9 cellular contexts compared by ENCODE assay signal in genomic region chr11:64970731-64971151, GRCh38. TPM values are rescaled to one million over a fixed set of nuclear protein-coding genes. Genes with fewer than 3 reads are reported as not detected.
DNase-seq lines count a peak whose midpoint lies in the region; ATAC-seq and TF ChIP-seq lines count a peak whose summit lies in the region.
"Had no signal": no experiment of that assay in that cellular context is flagged by ENCODE, and none has a peak within 500 bp of the region (broad histone marks: within the 10 kb centered on the region; RNA-seq: fewer than 3 reads in every experiment).

No MANE protein-coding gene starts in this region.

- POLR2A ChIA-PET in activated naive CD8-positive, alpha-beta T cell treated with anti-CD3 and anti-CD28 coated beads, Interleukin-2, amount 10 ng/mL, durations not matched to agents 7 days and 5 days (lab: Charles Lee) = interaction anchor here (0.7 kb wide), 1 partner anchor 576 kb away, joined by 3 read pairs; no protein-coding TSS in a partner anchor

- TF ChIP-seq CTCF in RWPE2 (IDR thresholded peaks at IDR 0.05; ENCODE audit: poor library complexity, severe bottlenecking) = no peak

- no peaks in the 10 kb centered on the region for H3K9me3 Mint-ChIP-seq in activated naive CD8-positive, alpha-beta T cell treated with anti-CD3 and anti-CD28 coated beads, Interleukin-2, amount 10 ng/mL, durations not matched to agents 7 days and 5 days

- peak overlapping the region; percentile 35 for H3K4me3 Mint-ChIP-seq in activated naive CD8-positive, alpha-beta T cell treated with anti-CD3 and anti-CD28 coated beads, Interleukin-2, amount 10 ng/mL, durations not matched to agents 7 days and 5 days
- H3K4me3 Mint-ChIP-seq: GM23338 had no signal

- no peak overlapping the region for H3K4me3 ChIP-seq in RWPE2 (ENCODE audit: severe bottlenecking)

- peak; percentile 68 for DNase-seq in RWPE2 (ENCODE audit: low spot score)
- DNase-seq in activated naive CD8-positive, alpha-beta T cell treated with anti-CD3 and anti-CD28 coated beads, Interleukin-2, amount 10 ng/mL, durations not matched to agents 7 days and 5 days = no peak
- peak; percentile 22 to 25 for DNase-seq in stimulated activated CD4-positive, alpha-beta T cell treated with anti-CD3 and anti-CD28 coated beads, Interleukin-2, amount 100 ng/mL, for 48 hours
- DNase-seq in posterior vena cava (ENCODE audit: low spot score) = no peak
- DNase-seq: mesendoderm, NCI-H526 had no signal

- H3K27ac Mint-ChIP-seq in activated naive CD8-positive, alpha-beta T cell treated with anti-CD3 and anti-CD28 coated beads, Interleukin-2, amount 10 ng/mL, durations not matched to agents 7 days and 5 days = no peak overlapping the region
- H3K27ac Mint-ChIP-seq: GM23338 had no signal

- H3K9me3 ChIP-seq in RWPE2 (ENCODE audit: severe bottlenecking) = no peaks in the 10 kb centered on the region

- H3K4me1 Mint-ChIP-seq in activated naive CD8-positive, alpha-beta T cell treated with anti-CD3 and anti-CD28 coated beads, Interleukin-2, amount 10 ng/mL, durations not matched to agents 7 days and 5 days = peaks cover 14% of the 10 kb centered on the region
- H3K4me1 Mint-ChIP-seq: GM23338 had no signal

- ATAC-seq in RWPE2 (ENCODE audit: low read depth) (peak; percentile 87), GM21526 (IDR thresholded peaks at IDR 0.05; ENCODE audit: low FRiP score, unreplicated experiment) (no peak), HG02588 (IDR thresholded peaks at IDR 0.05; ENCODE audit: unreplicated experiment) (no peak)
- ATAC-seq in activated naive CD8-positive, alpha-beta T cell treated with anti-CD3 and anti-CD28 coated beads, Interleukin-2, amount 10 ng/mL, durations not matched to agents 7 days and 5 days (ENCODE audit: low read depth) = no peak

- no peaks in the 10 kb centered on the region for H3K36me3 ChIP-seq in RWPE2 (ENCODE audit: low read depth)

- peaks cover 21% of the 10 kb centered on the region for H3K4me1 ChIP-seq in RWPE2 (ENCODE audit: insufficient read depth, poor library complexity, severe bottlenecking)

- intact Hi-C loops in posterior vena cava (cut with DNase I) = no loop called here

- H3K27me3 ChIP-seq in RWPE2 (ENCODE audit: insufficient read depth, poor library complexity, severe bottlenecking) = no peaks in the 10 kb centered on the region

- peak overlapping the region; percentile 90 for H3K27ac ChIP-seq in RWPE2 (ENCODE audit: poor library complexity, severe bottlenecking)

- H3K36me3 Mint-ChIP-seq in activated naive CD8-positive, alpha-beta T cell treated with anti-CD3 and anti-CD28 coated beads, Interleukin-2, amount 10 ng/mL, durations not matched to agents 7 days and 5 days = no peaks in the 10 kb centered on the region

- H3K27me3 Mint-ChIP-seq in activated naive CD8-positive, alpha-beta T cell treated with anti-CD3 and anti-CD28 coated beads, Interleukin-2, amount 10 ng/mL, durations not matched to agents 7 days and 5 days = peaks cover 5% of the 10 kb centered on the region

RNA-seq across cellular contexts. Expression of gene MAJIN, which starts 1.2 kb away (rescaled TPM):
- not detected for total RNA-seq in activated naive CD8-positive, alpha-beta T cell treated with anti-CD3 and anti-CD28 coated beads, Interleukin-2, amount 10 ng/mL, durations not matched to agents 7 days and 5 days
- total RNA-seq in posterior vena cava = not detected
- total RNA-seq: GM23338 had no signal

RNA-seq across cellular contexts. Expression of gene BATF2, which starts 26.0 kb away (rescaled TPM):
- total RNA-seq in activated naive CD8-positive, alpha-beta T cell treated with anti-CD3 and anti-CD28 coated beads, Interleukin-2, amount 10 ng/mL, durations not matched to agents 7 days and 5 days = 1 to 10 TPM; 1.2 TPM
- total RNA-seq in posterior vena cava = 1 to 10 TPM; 1.7 to 1.8 TPM

RNA-seq across cellular contexts. Expression of gene GPHA2, which starts 35.0 kb away (rescaled TPM):
- not detected for total RNA-seq in activated naive CD8-positive, alpha-beta T cell treated with anti-CD3 and anti-CD28 coated beads, Interleukin-2, amount 10 ng/mL, durations not matched to agents 7 days and 5 days
- not detected for total RNA-seq in posterior vena cava

RNA-seq across cellular contexts. Expression of gene ARL2, which starts 43.2 kb away (rescaled TPM):
- total RNA-seq in activated naive CD8-positive, alpha-beta T cell treated with anti-CD3 and anti-CD28 coated beads, Interleukin-2, amount 10 ng/mL, durations not matched to agents 7 days and 5 days = 10 to 100 TPM; 69.5 to 70.2 TPM
- total RNA-seq in posterior vena cava = 10 to 100 TPM; 81.9 to 88.2 TPM

RNA-seq across cellular contexts. Expression of gene PPP2R5B, which starts 46.3 kb away (rescaled TPM):
- 10 to 100 TPM; 18.6 to 22.3 TPM for total RNA-seq in activated naive CD8-positive, alpha-beta T cell treated with anti-CD3 and anti-CD28 coated beads, Interleukin-2, amount 10 ng/mL, durations not matched to agents 7 days and 5 days
- 10 to 100 TPM; 17.5 to 30.7 TPM for total RNA-seq in posterior vena cava

Comparison
In these comparisons a context has a peak if more than half of its experiments do, and no peak if none do; other contexts are left out.
1. DNase-seq: peak in RWPE2 (single experiment) and stimulated activated CD4-positive, alpha-beta T cell treated with anti-CD3 and anti-CD28 coated beads, Interleukin-2, amount 100 ng/mL, for 48 hours (2 of 2); none in activated naive CD8-positive, alpha-beta T cell treated with anti-CD3 and anti-CD28 coated beads, Interleukin-2, amount 10 ng/mL, durations not matched to agents 7 days and 5 days (single experiment) and posterior vena cava (single experiment).